In the genomic region with DNA sequence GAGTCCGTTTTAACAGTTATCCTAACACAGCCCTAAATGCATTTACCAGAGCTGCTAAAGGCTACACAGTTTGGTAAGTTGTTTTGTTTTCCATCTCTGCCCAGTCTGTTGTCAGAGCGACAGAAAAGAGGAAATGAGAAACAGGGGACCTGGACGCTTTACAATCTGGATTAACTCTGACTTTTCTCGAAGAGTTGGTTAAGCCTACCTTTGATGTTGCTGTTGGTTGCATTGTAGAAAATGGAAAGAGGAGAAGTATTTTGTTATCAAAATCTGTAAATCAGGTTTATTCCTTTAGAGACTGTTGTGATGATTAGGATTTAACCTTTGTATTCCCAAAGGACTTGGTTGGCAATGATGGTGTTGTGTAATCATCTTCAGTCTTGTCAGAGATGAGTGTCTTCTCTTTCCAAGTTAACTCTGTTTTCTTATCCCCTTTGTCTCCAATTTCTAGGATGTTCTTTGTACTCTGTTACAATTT, we compare ENCODE assay signal across 8 cellular contexts. TPM values are rescaled to one million over a fixed set of nuclear protein-coding genes. Genes with fewer than 3 reads are reported as not detected.
A peak's percentile ranks its signal among the peaks of the same experiment; 100 is the strongest.
DNase-seq lines count a peak whose midpoint lies in the region; ATAC-seq and TF ChIP-seq lines count a peak whose summit lies in the region.

No MANE protein-coding gene starts in this region.

- H3K27ac Mint-ChIP-seq in CD4-positive, alpha-beta memory T cell = peak overlapping the region; percentile 89 to 94 (median 92)

- H3K79me2 ChIP-seq in fibroblast of lung (ENCODE audit: control insufficient read depth, insufficient read depth, low read length) = no peaks in the 10 kb centered on the region

- no peaks in the 10 kb centered on the region for H3K9me3 Mint-ChIP-seq in CD4-positive, alpha-beta memory T cell

- peaks cover 18% of the 10 kb centered on the region for H3K4me1 ChIP-seq in CD4-positive, alpha-beta memory T cell (ENCODE audit: insufficient read depth, low read length)
- peaks cover 9% of the 10 kb centered on the region for H3K4me1 ChIP-seq in fibroblast of lung (ENCODE audit: control insufficient read depth, extremely low read depth, insufficient read depth, low read length)

- no peaks in the 10 kb centered on the region for H3K36me3 ChIP-seq in CD4-positive, alpha-beta memory T cell (ENCODE audit: insufficient read depth, low read length)
- no peaks in the 10 kb centered on the region for H3K36me3 ChIP-seq in fibroblast of lung (ENCODE audit: control insufficient read depth, insufficient read depth, low read length)

- no peaks in the 10 kb centered on the region for H4K20me1 ChIP-seq in fibroblast of lung (ENCODE audit: control insufficient read depth, extremely low read depth, insufficient read depth, low read length)

- H3K36me3 Mint-ChIP-seq in CD4-positive, alpha-beta memory T cell = peaks cover 0 to 4% of the 10 kb centered on the region in 2 donors

- H3K27ac ChIP-seq in CD4-positive, alpha-beta memory T cell (ENCODE audit: low read depth, low read length) = peak overlapping the region; percentile 60
- H3K27ac ChIP-seq in fibroblast of lung (ENCODE audit: insufficient read depth, low read length) = peak overlapping the region; percentile 73

- POLR2A ChIA-PET in CD4-positive, alpha-beta memory T cell (lab: Charles Lee; ENCODE audit: partially characterized antibody) = no interaction called here

- peak overlapping the region in 1 of 2 donors; percentile 43 for H3K4me3 ChIP-seq in CD4-positive, alpha-beta memory T cell (ENCODE audit: low read length in 2 of 2)
- H3K4me3 ChIP-seq in fibroblast of lung (replicated peaks in 1 of 4; ENCODE audit: control extremely low read depth in 1 of 4, insufficient read depth in 1 of 4, low read depth in 3 of 4, low read length in 4 of 4) = peak overlapping the region; percentile 49 to 89 (median 65)

- H3K9me3 ChIP-seq in CD4-positive, alpha-beta memory T cell (ENCODE audit: control insufficient read depth in 1 of 2, low read length in 2 of 2) = no peaks in the 10 kb centered on the region
- H3K9me3 ChIP-seq in fibroblast of lung (ENCODE audit: control insufficient read depth, insufficient read depth, low read depth, low read length) = no peaks in the 10 kb centered on the region

- peaks cover 18 to 25% (median 22%) of the 10 kb centered on the region in 4 donors for H3K4me1 Mint-ChIP-seq in CD4-positive, alpha-beta memory T cell

- H3K9ac ChIP-seq in fibroblast of lung (ENCODE audit: insufficient read depth, low read length) = peak overlapping the region; percentile 82

- intact Hi-C loops in CD4-positive, alpha-beta memory T cell (cut with micrococcal nuclease) = loop anchor here (1.0 to 10.0 kb wide), 5 partner anchors 195 to 1177 kb away; partner anchors contain the start of genes BIRC2, DCUN1D5, TMEM123 and YAP1

- no peak for TF ChIP-seq CTCF in fibroblast of lung (conservative IDR thresholded peaks at IDR 0.05 in 1 of 2, IDR thresholded peaks at IDR 0.05 in 1 of 2; ENCODE audit: low read depth in 1 of 2, low read length in 2 of 2)

- H3K27me3 ChIP-seq in CD4-positive, alpha-beta memory T cell (ENCODE audit: insufficient read depth, low read length) = no peaks in the 10 kb centered on the region
- no peaks in the 10 kb centered on the region for H3K27me3 ChIP-seq in fibroblast of lung (ENCODE audit: control insufficient read depth, insufficient read depth, low read length)

- peak overlapping the region; percentile 88 to 96 (median 94) for H3K4me3 Mint-ChIP-seq in CD4-positive, alpha-beta memory T cell

- peak overlapping the region; percentile 93 for H3K4me2 ChIP-seq in fibroblast of lung (ENCODE audit: extremely low read depth, insufficient read depth, low read length)

- peaks cover 0 to 2% of the 10 kb centered on the region in 2 donors for H3K27me3 Mint-ChIP-seq in CD4-positive, alpha-beta memory T cell

- peak overlapping the region; percentile 11 for H2AFZ ChIP-seq in fibroblast of lung (ENCODE audit: low read length)

- CTCF ChIA-PET in CD4-positive, alpha-beta memory T cell (lab: Charles Lee; ENCODE audit: partially characterized antibody) = interaction anchor here (0.7 kb wide), 1 partner anchor 55 kb away, joined by 3 read pairs; no protein-coding TSS in a partner anchor

- peak in 2 of 5 donors; percentile 1 for DNase-seq in CD4-positive, alpha-beta memory T cell
- DNase-seq in SW 1271 (lab: John Stamatoyannopoulos, UW) (peak; percentile 13 to 87), fibroblast of lung (ENCODE audit: low read depth in 2 of 2) (peak; percentile 38 to 49), occipital lobe (lab: John Stamatoyannopoulos, UW) (peak; percentile 1), KG1 (lab: John Stamatoyannopoulos, UW) (no peak)
- no peak for DNase-seq in activated effector memory CD4-positive, alpha-beta T cell treated with anti-CD3 and anti-CD28 coated beads, Interleukin-2, amount 50 U/mL, for 16 hours

- ATAC-seq in GM19043 (IDR thresholded peaks at IDR 0.05; ENCODE audit: low read depth, unreplicated experiment) (peak; percentile 43), HG03457 (IDR thresholded peaks at IDR 0.05; ENCODE audit: unreplicated experiment) (peak; percentile 34)

RNA-seq across cellular contexts. Expression of gene ANGPTL5, which starts 0.5 kb away (rescaled TPM):
- total RNA-seq in CD4-positive, alpha-beta memory T cell = not detected
- polyA plus RNA-seq in CD4-positive, alpha-beta memory T cell = not detected
- total RNA-seq in fibroblast of lung (0.17 and 0.77 TPM in 2 replicates), occipital lobe (0.62 TPM)
- polyA plus RNA-seq in fibroblast of lung = 0.11 and 0.18 TPM in 2 replicates
- 0.08 and 0.26 TPM in 2 replicates for polyA plus RNA-seq in fibroblast of lung (2012)
- not detected in 2 replicates for polyA minus RNA-seq in fibroblast of lung (ENCODE audit: low replicate concordance)

RNA-seq across cellular contexts. Expression of gene CEP126, which starts 1.0 kb away (rescaled TPM):
- total RNA-seq in CD4-positive, alpha-beta memory T cell = 1 to 10 TPM; 2.4 to 2.6 TPM
- polyA plus RNA-seq in CD4-positive, alpha-beta memory T cell = under 1 TPM; 0.13 to 0.71 TPM
- total RNA-seq in fibroblast of lung (1.8 and 6.4 TPM in 2 replicates), occipital lobe (9.4 TPM)
- polyA plus RNA-seq in fibroblast of lung = 2.5 and 4.7 TPM in 2 replicates
- polyA plus RNA-seq in fibroblast of lung (2012) = 1.8 and 3.0 TPM in 2 replicates
- 0.19 and 0.67 TPM in 2 replicates for polyA minus RNA-seq in fibroblast of lung (ENCODE audit: low replicate concordance)

Comparison
In these comparisons a context has a peak if more than half of its experiments do, and no peak if none do; other contexts are left out.
1. DNase-seq: peak in SW 1271 (2 of 2), fibroblast of lung (2 of 2) and occipital lobe (single experiment); none in activated effector memory CD4-positive, alpha-beta T cell treated with anti-CD3 and anti-CD28 coated beads, Interleukin-2, amount 50 U/mL, for 16 hours (single experiment) and KG1 (single experiment).